27 cellular contexts compared by ENCODE assay signal in genomic region chr12:90339837-90340236, GRCh38.
"Had no signal": no experiment of that assay in that cellular context is flagged by ENCODE, and none has a peak within 500 bp of the region (broad histone marks: within the 10 kb centered on the region; RNA-seq: fewer than 3 reads in every experiment).

No MANE protein-coding gene starts in this region.

- H3K4me3 ChIP-seq: dorsolateral prefrontal cortex, gastrocnemius medialis, right lobe of liver, smooth muscle cell, suprapubic skin, vagina had no signal

- H3K4me2 ChIP-seq: smooth muscle cell had no signal

- ATAC-seq: esophagus mucosa; gastrocnemius medialis; left lobe of liver; naive thymus-derived CD4-positive, alpha-beta T cell; right lobe of liver; stimulated activated naive CD8-positive, alpha-beta T cell treated with anti-CD3 and anti-CD28 coated beads, Interleukin-15, amount 100 ng/mL, for 72 hours had no signal

- H3K4me1 ChIP-seq: gastrocnemius medialis, parathyroid adenoma, right lobe of liver had no signal

- FAIRE-seq: colon, kidney had no signal

- H3K9ac ChIP-seq: parathyroid adenoma had no signal

- H3K9me3 Mint-ChIP-seq: naive thymus-derived CD4-positive, alpha-beta T cell; stimulated activated naive CD8-positive, alpha-beta T cell treated with anti-CD3 and anti-CD28 coated beads, Interleukin-15, amount 100 ng/mL, for 72 hours had no signal

- H3K4me1 Mint-ChIP-seq: naive thymus-derived CD4-positive, alpha-beta T cell; stimulated activated naive CD8-positive, alpha-beta T cell treated with anti-CD3 and anti-CD28 coated beads, Interleukin-15, amount 100 ng/mL, for 72 hours had no signal

- H3K36me3 ChIP-seq: gastrocnemius medialis, right lobe of liver, suprapubic skin, vagina had no signal

- H3K27me3 Mint-ChIP-seq: progenitor cell of endocrine pancreas had no signal

- H3K27me3 ChIP-seq: gastrocnemius medialis, right lobe of liver, suprapubic skin, vagina had no signal

- DNase-seq: dorsolateral prefrontal cortex; effector CD4-positive, alpha-beta T cell; foreskin fibroblast; gastrocnemius medialis; head of caudate nucleus; kidney; mesenchymal stem cell; midbrain; naive thymus-derived CD4-positive, alpha-beta T cell; occipital lobe; right lobe of liver; stimulated activated CD4-positive, alpha-beta T cell treated with anti-CD3 and anti-CD28 coated beads, Interleukin-12 subunit alpha, Interleukin-12 subunit beta, amount 100 ng/mL, for 4 hours; stimulated activated CD4-positive, alpha-beta T cell treated with anti-CD3 and anti-CD28 coated beads, Interleukin-1b, Interleukin-23, amount 100 ng/mL, for 48 hours; stimulated activated CD4-positive, alpha-beta T cell treated with anti-CD3 and anti-CD28 coated beads, Interleukin-4, amount 100 ng/mL, for 1 hour; stimulated activated CD8-positive, alpha-beta memory T cell treated with anti-CD3 and anti-CD28 coated beads, Interleukin-4, amount 100 ng/mL, for 48 hours; stimulated activated naive CD4-positive, alpha-beta T cell; stimulated activated naive CD8-positive, alpha-beta T cell treated with anti-CD3 and anti-CD28 coated beads, Interleukin-15, amount 100 ng/mL, for 72 hours; trophoblast cell had no signal

- H3K4me3 Mint-ChIP-seq: naive thymus-derived CD4-positive, alpha-beta T cell; stimulated activated naive CD8-positive, alpha-beta T cell treated with anti-CD3 and anti-CD28 coated beads, Interleukin-15, amount 100 ng/mL, for 72 hours had no signal

- H3K79me2 ChIP-seq: parathyroid adenoma had no signal

- H3K36me3 Mint-ChIP-seq: naive thymus-derived CD4-positive, alpha-beta T cell had no signal

- H3K27ac ChIP-seq: epithelial cell of prostate, gastrocnemius medialis, parathyroid adenoma, right lobe of liver, suprapubic skin, vagina had no signal

- H3K9me3 ChIP-seq: gastrocnemius medialis, right lobe of liver, suprapubic skin, vagina had no signal

- H2AFZ ChIP-seq: parathyroid adenoma had no signal

- H3K27ac Mint-ChIP-seq: naive thymus-derived CD4-positive, alpha-beta T cell; progenitor cell of endocrine pancreas; stimulated activated naive CD8-positive, alpha-beta T cell treated with anti-CD3 and anti-CD28 coated beads, Interleukin-15, amount 100 ng/mL, for 72 hours had no signal
